In the genomic region with DNA sequence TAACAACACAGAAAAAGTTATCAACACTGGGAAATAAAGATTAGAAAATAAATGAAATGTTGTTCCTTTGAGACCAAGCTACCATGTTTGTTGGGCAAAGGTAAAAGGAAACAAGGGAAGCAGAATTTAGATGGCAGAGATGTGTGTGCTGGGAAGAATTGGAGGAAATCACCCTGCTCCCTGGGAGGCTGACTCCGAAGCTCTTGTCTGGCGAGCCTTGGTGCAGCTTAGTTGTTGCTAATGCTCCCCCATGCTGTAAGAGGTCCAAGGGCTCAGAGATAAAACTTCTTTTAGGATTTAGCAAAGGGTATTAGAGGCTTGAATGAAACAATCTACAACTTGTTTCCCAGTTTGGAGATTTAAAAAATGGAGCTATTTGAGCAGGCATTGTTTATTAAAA, we compare ENCODE assay signal across 25 cellular contexts.
A peak's percentile ranks its signal among the peaks of the same experiment; 100 is the strongest.
DNase-seq lines count a peak whose midpoint lies in the region; ATAC-seq, FAIRE-seq and TF ChIP-seq lines count a peak whose summit lies in the region.
"Had no signal": no experiment of that assay in that cellular context is flagged by ENCODE, and none has a peak within 500 bp of the region (broad histone marks: within the 10 kb centered on the region; RNA-seq: fewer than 3 reads in every experiment).

No MANE protein-coding gene starts in this region.

- H2BK15ac ChIP-seq in H1 (ENCODE audit: low read length), result no peak overlapping the region

- H4K20me1 ChIP-seq in H1 (replicated peaks in 1 of 2; ENCODE audit: control insufficient read depth in 1 of 2, insufficient read depth in 2 of 2, low read length in 2 of 2), result no peaks in the 10 kb centered on the region
- H4K20me1 ChIP-seq: BLaER1 had no signal

- no peak overlapping the region; a peak in 1 of 4 replicates for H3K4me2 ChIP-seq in H1 (ENCODE audit: insufficient read depth in 1 of 2, low read depth in 2 of 2, low read length in 2 of 2)
- H3K4me2 ChIP-seq: BLaER1, KMS-11 had no signal

- no peak overlapping the region for H3K18ac ChIP-seq in H1 (ENCODE audit: extremely low read depth, low read length)

- no peak overlapping the region for H3K27ac Mint-ChIP-seq in MCF 10A (ENCODE audit: low read depth, unreplicated experiment)
- H3K27ac Mint-ChIP-seq: CD4-positive, CD25-positive, alpha-beta regulatory T cell; IgD-negative memory B cell had no signal

- no peaks in the 10 kb centered on the region for H3K79me2 ChIP-seq in H1 (ENCODE audit: control insufficient read depth in 1 of 2, insufficient read depth in 2 of 2, low read length in 2 of 2)

- H2BK20ac ChIP-seq in H1 (ENCODE audit: low read length), result no peak overlapping the region

- H3K27ac ChIP-seq in cardiac muscle cell (no peak overlapping the region), H1 (ENCODE audit: low read depth, low read length) (no peak overlapping the region)
- H3K27ac ChIP-seq: BLaER1, HL-60, KMS-11 had no signal

- POLR2A ChIA-PET in H1 (lab: Charles Lee; ENCODE audit: partially characterized antibody) (interaction anchor here (0.6 kb wide), 1 partner anchor 117 kb away, joined by 6 read pairs; no protein-coding TSS in a partner anchor), MCF 10A (lab: Yijun Ruan, JAX) (interaction anchor here (0.6 kb wide), 1 partner anchor 557 kb away, joined by 3 read pairs; no protein-coding TSS in a partner anchor)

- CTCF ChIA-PET in H1 (lab: Charles Lee; ENCODE audit: partially characterized antibody), result interaction anchor here (0.7 kb wide), 1 partner anchor 36 kb away, joined by 3 read pairs; no protein-coding TSS in a partner anchor
- CTCF ChIA-PET in MCF 10A (lab: Yijun Ruan, JAX), result interaction anchor here (1.0 kb wide), 1 partner anchor 221 kb away, joined by 3 read pairs; no protein-coding TSS in a partner anchor

- H3K4me1 Mint-ChIP-seq in MCF 10A (ENCODE audit: insufficient read depth, unreplicated experiment), result no peaks in the 10 kb centered on the region
- H3K4me1 Mint-ChIP-seq: CD4-positive, CD25-positive, alpha-beta regulatory T cell; IgD-negative memory B cell had no signal

- ATAC-seq in GM18873 (IDR thresholded peaks at IDR 0.05; ENCODE audit: low FRiP score, unreplicated experiment), result no peak

- H4K5ac ChIP-seq in H1 (ENCODE audit: insufficient read length, low read depth, low read length), result no peak overlapping the region

- H3K36me3 ChIP-seq in cardiac muscle cell (no peaks in the 10 kb centered on the region), H1 (ENCODE audit: control insufficient read depth in 2 of 4, insufficient read depth in 4 of 4, low read length in 3 of 4) (no peaks in the 10 kb centered on the region)
- H3K36me3 ChIP-seq: BLaER1 had no signal

- H3K27me3 Mint-ChIP-seq in MCF 10A (ENCODE audit: insufficient read depth, unreplicated experiment), result no peaks in the 10 kb centered on the region

- H2AFZ ChIP-seq in H1 (ENCODE audit: low read length), result peak overlapping the region; percentile 65; the same call in 1 of the 2 replicates

- intact Hi-C loops in cardiac septum (cut with DNase I) (no loop called here), MCF 10A (cut with micrococcal nuclease) (no loop called here)

- no peak overlapping the region for H2BK120ac ChIP-seq in H1 (replicated peaks; ENCODE audit: low read depth, low read length)

- 86% methylated on average over 2 of the region's 2 CpGs; no CpG with 5 or more reads in 1 of the 2 experiments for WGBS in H1 (ENCODE audit: extremely low coverage in 1 of 2, insufficient coverage in 1 of 2, insufficient read length in 1 of 2, insufficient replicate concordance in 2 of 2, low coverage in 1 of 2, low lambda C conversion rate in 2 of 2, missing lambda C conversion rate in 1 of 2), 2 experiments

- H3K23me2 ChIP-seq in H1 (ENCODE audit: low read depth, low read length), result no peaks in the 10 kb centered on the region

- no peaks in the 10 kb centered on the region for H3K9me3 ChIP-seq in cardiac muscle cell (ENCODE audit: low read depth)
- H3K9me3 ChIP-seq in H1 (ENCODE audit: insufficient read depth in 2 of 2, low read depth in 1 of 2, low read length in 1 of 2), result no peaks in the 10 kb centered on the region
- H3K9me3 ChIP-seq: BLaER1 had no signal

- no peaks in the 10 kb centered on the region for H3K79me1 ChIP-seq in H1 (ENCODE audit: low read depth, low read length)

- no peak for TF ChIP-seq EP300 in H1 (IDR thresholded peaks at IDR 0.05; ENCODE audit: borderline replicate concordance in 1 of 2, low read depth in 2 of 2, low read length in 2 of 2)

- no peak for TF ChIP-seq POLR2A in H1 (IDR thresholded peaks at IDR 0.05; ENCODE audit: control extremely low read depth in 1 of 2, low read depth in 2 of 2, low read length in 2 of 2)

- no peak for TF ChIP-seq CTCF in cardiac muscle cell (IDR thresholded peaks at IDR 0.05; ENCODE audit: low read depth, low read length)
- no peak for TF ChIP-seq CTCF in H1 (IDR thresholded peaks at IDR 0.05; ENCODE audit: control extremely low read depth in 1 of 3, insufficient read depth in 1 of 3, low read depth in 1 of 3, low read length in 3 of 3)
- no peak for TF ChIP-seq CTCF in MCF 10A (IDR thresholded peaks at IDR 0.05; ENCODE audit: unreplicated experiment)

- H4K91ac ChIP-seq in H1 (replicated peaks; ENCODE audit: insufficient read length, low read length), result no peak overlapping the region

- no peak for TF ChIP-seq RAD21 in H1 (IDR thresholded peaks at IDR 0.05 in 1 of 2, conservative IDR thresholded peaks at IDR 0.05 in 1 of 2; ENCODE audit: low read depth in 2 of 2, low read length in 2 of 2)

- H2BK12ac ChIP-seq in H1 (ENCODE audit: low read depth, low read length), result no peak overlapping the region

- H3K23ac ChIP-seq in H1 (ENCODE audit: insufficient read length), result no peak overlapping the region

- no peak overlapping the region for H2BK5ac ChIP-seq in H1 (ENCODE audit: low read depth, low read length)

- H2AK5ac ChIP-seq in H1 (ENCODE audit: low read depth, low read length), result no peak overlapping the region

- no peaks in the 10 kb centered on the region for H3K9me3 Mint-ChIP-seq in MCF 10A (ENCODE audit: unreplicated experiment)
- H3K9me3 Mint-ChIP-seq: IgD-negative memory B cell had no signal

- H3K56ac ChIP-seq in H1 (replicated peaks; ENCODE audit: insufficient read length, low read depth, low read length), result no peak overlapping the region

- H3K4me3 Mint-ChIP-seq in MCF 10A (ENCODE audit: unreplicated experiment), result no peak overlapping the region
- H3K4me3 Mint-ChIP-seq: CD4-positive, CD25-positive, alpha-beta regulatory T cell; IgD-negative memory B cell had no signal

- H3K9ac ChIP-seq in H1 (replicated peaks in 1 of 4; ENCODE audit: extremely low read depth in 1 of 4, low read depth in 3 of 4, low read length in 3 of 4), result no peak overlapping the region
- H3K9ac ChIP-seq: BLaER1, KMS-11 had no signal

- FAIRE-seq in H1 (lab: Jason Lieb, UNC), result no peak
- FAIRE-seq: G401.6, H54, RCC 7860 had no signal

- H3K27me3 ChIP-seq in cardiac muscle cell (no peaks in the 10 kb centered on the region), H1 (replicated peaks in 1 of 4; ENCODE audit: control insufficient read depth in 3 of 4, extremely low read depth in 1 of 4, insufficient read depth in 3 of 4, low read length in 3 of 4) (no peaks in the 10 kb centered on the region)
- H3K27me3 ChIP-seq: BLaER1 had no signal

- no peaks in the 10 kb centered on the region for H3K36me3 Mint-ChIP-seq in MCF 10A (ENCODE audit: insufficient read depth, unreplicated experiment)
- H3K36me3 Mint-ChIP-seq: CD4-positive, CD25-positive, alpha-beta regulatory T cell; IgD-negative memory B cell had no signal

- H3K4me1 ChIP-seq in cardiac muscle cell (ENCODE audit: low read depth), result peaks cover 3% of the 10 kb centered on the region
- H3K4me1 ChIP-seq in H1 (replicated peaks in 1 of 4; ENCODE audit: control insufficient read depth in 3 of 4, insufficient read depth in 4 of 4, low read length in 3 of 4), result peaks cover 0 to 4% (median 0%) of the 10 kb centered on the region in 4 experiments; a peak in 1 of 7 replicates
- H3K4me1 ChIP-seq: BLaER1 had no signal

- no TSS peak for BruUV-seq in MCF 10A (replicated peaks; lab: Mats Ljungman, UMichigan)

- DNase-seq in cardiac muscle cell (ENCODE audit: low read depth in 1 of 2, low spot score in 1 of 2) (peak; percentile 22 to 23), cardiac septum (ENCODE audit: low spot score) (no peak), H1 (ENCODE audit: low read depth in 1 of 2, low spot score in 2 of 2) (no peak), iPS-NIHi7 (ENCODE audit: extremely low spot score) (peak; percentile 26), AG08395 (ENCODE audit: low spot score) (no peak), MCF 10A (ENCODE audit: unreplicated experiment) (no peak), SKM-1 (lab: John Stamatoyannopoulos, UW; ENCODE audit: unreplicated experiment) (no peak)
- DNase-seq: CD4-positive, CD25-positive, alpha-beta regulatory T cell; NCI-H1092; NCI-H1417 treated with DMSO at 0.1 percent for 48 hours; NCI-H1694 treated with DMSO at 0.1 percent for 48 hours; NCI-H2081 treated with DMSO at 0.1 percent for 48 hours; NCI-H2171; NCI-H345; NCI-H510A treated with DMSO at 0.1 percent for 48 hours; SIG-M5 had no signal

- no peak overlapping the region for H3K4me3 ChIP-seq in cardiac muscle cell
- no peak overlapping the region for H3K4me3 ChIP-seq in H1 (ENCODE audit: extremely low read depth in 1 of 4, insufficient read depth in 2 of 4, low read depth in 3 of 4, low read length in 4 of 4)
- H3K4me3 ChIP-seq: BLaER1, SK-N-MC had no signal

- H3K14ac ChIP-seq in H1 (ENCODE audit: insufficient read length), result no peak overlapping the region

- no peak overlapping the region for H3K4ac ChIP-seq in H1 (replicated peaks; ENCODE audit: insufficient read length, low read depth, low read length)

- H4K8ac ChIP-seq in H1 (ENCODE audit: extremely low read depth, insufficient read depth, low read length), result no peak overlapping the region

TF ChIP-seq in H1, 55 proteins besides CTCF, POLR2A, EP300 and RAD21:
- no peak for TF ChIP-seq GABPA (IDR thresholded peaks at IDR 0.05; ENCODE audit: borderline replicate concordance, insufficient read depth, low read length)
- 0 out of 2 replicates have a peak, but pooled peaks have one; percentile 8 for TF ChIP-seq TBP (IDR thresholded peaks at IDR 0.05; ENCODE audit: low read depth, low read length)
- no peak for TF ChIP-seq TAF1 (IDR thresholded peaks at IDR 0.05; ENCODE audit: low read depth, low read length)
- TF ChIP-seq TCF12 (IDR thresholded peaks at IDR 0.05; ENCODE audit: low read depth, low read length), result no peak

Comparison
In these comparisons a context has a peak if more than half of its experiments do, and no peak if none do; other contexts are left out.
1. DNase-seq: peak in cardiac muscle cell (2 of 2) and iPS-NIHi7 (single experiment); none in cardiac septum (single experiment), H1 (0 of 2), AG08395 (single experiment), MCF 10A (single experiment) and SKM-1 (single experiment).